In genomic region chr18:54480616-54481015, GRCh38 we compare ENCODE assay signal across 16 cellular contexts.
DNase-seq lines count a peak whose midpoint lies in the region; ATAC-seq, FAIRE-seq and TF ChIP-seq lines count a peak whose summit lies in the region.
"Had no signal": no experiment of that assay in that cellular context is flagged by ENCODE, and none has a peak within 500 bp of the region (broad histone marks: within the 10 kb centered on the region; RNA-seq: fewer than 3 reads in every experiment).

No MANE protein-coding gene starts in this region.

- peaks cover 5% of the 10 kb centered on the region for H3K4me1 ChIP-seq in ectodermal cell (ENCODE audit: control insufficient read depth, insufficient read depth, low read length)
- no peaks in the 10 kb centered on the region for H3K4me1 ChIP-seq in mesendoderm (ENCODE audit: control insufficient read depth, low read depth, low read length)
- no peaks in the 10 kb centered on the region for H3K4me1 ChIP-seq in ascending aorta
- H3K4me1 ChIP-seq: Caco-2 had no signal

- intact Hi-C loops in ascending aorta (cut with DNase I), result no loop called here

- H3K23ac ChIP-seq in mesendoderm (ENCODE audit: low read length), result no peak overlapping the region

- H3K36me3 ChIP-seq in ectodermal cell (ENCODE audit: control insufficient read depth, insufficient read depth, low read length) (no peaks in the 10 kb centered on the region), mesendoderm (ENCODE audit: control insufficient read depth, insufficient read depth, low read length) (no peaks in the 10 kb centered on the region), ascending aorta (no peaks in the 10 kb centered on the region)
- H3K36me3 ChIP-seq: HAP-1 had no signal

- no peak for ATAC-seq in GM19035 (IDR thresholded peaks at IDR 0.05; ENCODE audit: unreplicated experiment)
- ATAC-seq: CD8-positive, alpha-beta T cell; HepG2 had no signal

- H3K9ac ChIP-seq in mesendoderm (ENCODE audit: low read length), result no peak overlapping the region
- H3K9ac ChIP-seq: KMS-11 had no signal

- no peak overlapping the region for H2BK5ac ChIP-seq in mesendoderm (ENCODE audit: low read length)

- no peak overlapping the region for H3K56ac ChIP-seq in mesendoderm (ENCODE audit: low read length)

- H3K4ac ChIP-seq in mesendoderm (ENCODE audit: low read depth, low read length), result no peak overlapping the region

- DNase-seq in NCI-H82 (lab: John Stamatoyannopoulos, UW) (peak; percentile 6), NCI-H82 treated with DMSO at 0.1 percent for 48 hours (lab: John Stamatoyannopoulos, UW; ENCODE audit: unreplicated experiment) (no peak), mesendoderm (peak; percentile 30), GM19239 (ENCODE audit: insufficient read length, low spot score) (no peak), ascending aorta (ENCODE audit: low spot score in 2 of 2) (no peak), RKO (ENCODE audit: low spot score) (no peak)
- DNase-seq: Caco-2; CD8-positive, alpha-beta T cell; DMS 273 treated with DMSO at 0.1 percent for 48 hours had no signal

- H4K5ac ChIP-seq in mesendoderm (ENCODE audit: low read length), result no peak overlapping the region

- no peaks in the 10 kb centered on the region for H3K27me3 ChIP-seq in ectodermal cell (ENCODE audit: control insufficient read depth, insufficient read depth, low read length, poor library complexity, severe bottlenecking)
- H3K27me3 ChIP-seq in mesendoderm (ENCODE audit: insufficient read depth, low read length, poor library complexity), result no peaks in the 10 kb centered on the region
- H3K27me3 ChIP-seq in ascending aorta, result no peaks in the 10 kb centered on the region

- H3K79me2 ChIP-seq in mesendoderm (ENCODE audit: control insufficient read depth, insufficient read depth, low read length), result no peaks in the 10 kb centered on the region

- peak overlapping the region; percentile 31 for H3K27ac ChIP-seq in ectodermal cell (ENCODE audit: insufficient read depth, low read depth, low read length, poor library complexity, severe bottlenecking)
- peak overlapping the region; percentile 45 for H3K27ac ChIP-seq in mesendoderm (ENCODE audit: low read depth, low read length)
- no peak overlapping the region for H3K27ac ChIP-seq in ascending aorta
- H3K27ac ChIP-seq: 22Rv1, KMS-11 had no signal

- no peak overlapping the region for H3K18ac ChIP-seq in mesendoderm (ENCODE audit: low read length)

- H2BK15ac ChIP-seq in mesendoderm (replicated peaks; ENCODE audit: low read depth), result peak overlapping the region; percentile 67

- no peak overlapping the region for H4K8ac ChIP-seq in mesendoderm (ENCODE audit: low read depth, low read length)

- H3K79me1 ChIP-seq in mesendoderm (ENCODE audit: low read length), result no peaks in the 10 kb centered on the region

- H3K4me3 ChIP-seq in ectodermal cell (ENCODE audit: insufficient read depth, low read depth, low read length) (no peak overlapping the region), mesendoderm (ENCODE audit: low read length) (no peak overlapping the region), ascending aorta (no peak overlapping the region)
- H3K4me3 ChIP-seq: HAP-1 had no signal

- H3K9me3 ChIP-seq in ectodermal cell (ENCODE audit: control insufficient read depth, low read length) (no peaks in the 10 kb centered on the region), ascending aorta (no peaks in the 10 kb centered on the region)
- H3K9me3 ChIP-seq: Caco-2, HAP-1 had no signal

- no peak overlapping the region for H2BK120ac ChIP-seq in mesendoderm (ENCODE audit: low read depth, low read length)

- no peak overlapping the region for H2AK5ac ChIP-seq in mesendoderm (ENCODE audit: low read length)

- H3K4me2 ChIP-seq in mesendoderm (ENCODE audit: low read length), result no peak overlapping the region
- H3K4me2 ChIP-seq: KMS-11 had no signal

- no peak for TF ChIP-seq CTCF in ascending aorta (IDR thresholded peaks at IDR 0.05)

- FAIRE-seq in GM19239 (lab: Jason Lieb, UNC), result no peak
- FAIRE-seq: HepG2, HTR-8/SVneo had no signal

- 58 to 65% methylated on average over 6 of the region's 6 CpGs for WGBS in ectodermal cell, 2 experiments
- WGBS in mesendoderm (ENCODE audit: extremely low coverage, insufficient coverage, low lambda C conversion rate), result no CpG with 5 or more reads among the region's 6 CpGs

Comparison
In these comparisons a context has a peak if more than half of its experiments do, and no peak if none do; other contexts are left out.
1. DNase-seq: peak in NCI-H82 (single experiment) and mesendoderm (single experiment); none in NCI-H82 treated with DMSO at 0.1 percent for 48 hours (single experiment), GM19239 (single experiment), ascending aorta (0 of 2) and RKO (single experiment).
2. H3K27ac ChIP-seq: peak in ectodermal cell (single experiment) and mesendoderm (single experiment); none in ascending aorta (0 of 2).